ENCODE assay signal across 8 cellular contexts in genomic region chr1:29259802-29260441, GRCh38. TPM values are rescaled to one million over a fixed set of nuclear protein-coding genes. Genes with fewer than 3 reads are reported as not detected.
DNase-seq lines count a peak whose midpoint lies in the region; ATAC-seq, FAIRE-seq and TF ChIP-seq lines count a peak whose summit lies in the region.

No MANE protein-coding gene starts in this region.

- no peaks in the 10 kb centered on the region for H3K9me3 ChIP-seq in esophagus muscularis mucosa

- no peak for TF ChIP-seq CTCF in GM23338 (conservative IDR thresholded peaks at IDR 0.05; ENCODE audit: low read depth in 2 of 2)
- no peak for TF ChIP-seq CTCF in activated CD8-positive, alpha-beta T cell treated with anti-CD3 and anti-CD28 coated beads for 36 hours (IDR thresholded peaks at IDR 0.05)
- TF ChIP-seq CTCF in esophagus muscularis mucosa (IDR thresholded peaks at IDR 0.05), result no peak

- peaks cover 53% of the 10 kb centered on the region for H3K27me3 Mint-ChIP-seq in GM23338 (ENCODE audit: insufficient read depth, low read depth, poor library complexity)
- peaks cover 38% of the 10 kb centered on the region for H3K27me3 Mint-ChIP-seq in activated CD8-positive, alpha-beta T cell treated with anti-CD3 and anti-CD28 coated beads for 36 hours
- H3K27me3 Mint-ChIP-seq in naive thymus-derived CD8-positive, alpha-beta T cell, result peaks cover 15 to 50% (median 45%) of the 10 kb centered on the region in 5 donors

- H3K9me3 Mint-ChIP-seq in GM23338, result no peaks in the 10 kb centered on the region; the same call in 2 of the 3 replicates
- H3K9me3 Mint-ChIP-seq in activated CD8-positive, alpha-beta T cell treated with anti-CD3 and anti-CD28 coated beads for 36 hours, result no peaks in the 10 kb centered on the region
- H3K9me3 Mint-ChIP-seq in naive thymus-derived CD8-positive, alpha-beta T cell, result peaks cover 0 to 8% (median 0%) of the 10 kb centered on the region in 9 donors

- no peak for TF ChIP-seq POLR2A in esophagus muscularis mucosa (IDR thresholded peaks at IDR 0.05; ENCODE audit: low read depth)
- TF ChIP-seq POLR2A in H54 (IDR thresholded peaks at IDR 0.05; ENCODE audit: low read depth, low read length), result no peak

- CTCF ChIA-PET in activated CD8-positive, alpha-beta T cell treated with anti-CD3 and anti-CD28 coated beads for 36 hours (lab: Charles Lee), result interaction anchor here (1.5 to 2.1 kb wide), 2 partner anchors 11 to 24 kb away, joined by 4 to 5 read pairs; no protein-coding TSS in a partner anchor

- H3K27ac ChIP-seq in GM23338 (ENCODE audit: low read depth), result no peak overlapping the region
- peak overlapping the region in 3 of 4 donors; percentile 29 to 44 (median 38) for H3K27ac ChIP-seq in esophagus muscularis mucosa (replicated peaks in 1 of 4)
- no peak overlapping the region for H3K27ac ChIP-seq in urinary bladder (ENCODE audit: low read depth)

- peaks cover 50% of the 10 kb centered on the region for H3K27me3 ChIP-seq in GM23338 (ENCODE audit: insufficient read depth)
- peaks cover 0 to 32% (median 0%) of the 10 kb centered on the region in 4 donors for H3K27me3 ChIP-seq in esophagus muscularis mucosa

- 10% methylated on average over 24 of the region's 56 CpGs for WGBS in esophagus muscularis mucosa
- 5% methylated on average over 56 of the region's 56 CpGs for WGBS in urinary bladder

- peak overlapping the region; percentile 95 for H3K4me2 ChIP-seq in GM23338

- peaks cover 5% of the 10 kb centered on the region; the same call in 2 of the 3 replicates for H3K36me3 Mint-ChIP-seq in GM23338 (ENCODE audit: low read depth)
- no peaks in the 10 kb centered on the region for H3K36me3 Mint-ChIP-seq in activated CD8-positive, alpha-beta T cell treated with anti-CD3 and anti-CD28 coated beads for 36 hours (ENCODE audit: low read depth)
- H3K36me3 Mint-ChIP-seq in naive thymus-derived CD8-positive, alpha-beta T cell, result peaks cover 0 to 2% (median 0%) of the 10 kb centered on the region in 3 donors

- DNase-seq in GM23338 (ENCODE audit: low spot score) (peak; percentile 84), esophagus muscularis mucosa (ENCODE audit: extremely low spot score) (no peak), 8988T (no peak), H54 (ENCODE audit: insufficient read length, low spot score) (no peak), NCI-H226 (no peak)
- DNase-seq in activated CD8-positive, alpha-beta T cell treated with anti-CD3 and anti-CD28 coated beads for 36 hours, result peak; percentile 37
- peak in 6 of 10 donors; percentile 14 to 63 (median 30) for DNase-seq in naive thymus-derived CD8-positive, alpha-beta T cell

- no peak for TF ChIP-seq EP300 in esophagus muscularis mucosa (IDR thresholded peaks at IDR 0.05)

- no peaks in the 10 kb centered on the region for H3F3A ChIP-seq in GM23338 (replicated peaks; ENCODE audit: low read depth)

- peak; percentile 65 for ATAC-seq in GM23338
- peak; percentile 60 for ATAC-seq in activated CD8-positive, alpha-beta T cell treated with anti-CD3 and anti-CD28 coated beads for 36 hours
- ATAC-seq in naive thymus-derived CD8-positive, alpha-beta T cell, result peak; percentile 70 to 79

- no peak overlapping the region for H3K27ac Mint-ChIP-seq in GM23338
- no peak overlapping the region for H3K27ac Mint-ChIP-seq in activated CD8-positive, alpha-beta T cell treated with anti-CD3 and anti-CD28 coated beads for 36 hours
- H3K27ac Mint-ChIP-seq in naive thymus-derived CD8-positive, alpha-beta T cell, result peak overlapping the region in 1 of 10 donors; percentile 49

- peaks cover 43% of the 10 kb centered on the region for H3K4me1 Mint-ChIP-seq in GM23338
- H3K4me1 Mint-ChIP-seq in activated CD8-positive, alpha-beta T cell treated with anti-CD3 and anti-CD28 coated beads for 36 hours (ENCODE audit: low read depth), result peaks cover 4% of the 10 kb centered on the region
- H3K4me1 Mint-ChIP-seq in naive thymus-derived CD8-positive, alpha-beta T cell, result peaks cover 3 to 14% (median 8%) of the 10 kb centered on the region in 4 donors

- H3K9me2 ChIP-seq in GM23338 (ENCODE audit: insufficient read depth), result no peaks in the 10 kb centered on the region

- 0 out of 2 replicates have a peak, but pooled peaks cover 6% of the 10 kb centered on the region for H3K79me2 ChIP-seq in GM23338 (replicated peaks; ENCODE audit: insufficient read depth)

- POLR2A ChIA-PET in activated CD8-positive, alpha-beta T cell treated with anti-CD3 and anti-CD28 coated beads for 36 hours (lab: Charles Lee), result interaction anchor here (0.9 kb wide), 1 partner anchor 29 kb away, joined by 3 read pairs; the partner anchor contains the start of gene MECR
- POLR2A ChIA-PET in naive thymus-derived CD8-positive, alpha-beta T cell (lab: Charles Lee), result no interaction called here

- H3K36me3 ChIP-seq in GM23338 (ENCODE audit: insufficient read depth), result no peaks in the 10 kb centered on the region
- H3K36me3 ChIP-seq in esophagus muscularis mucosa, result no peaks in the 10 kb centered on the region
- no peaks in the 10 kb centered on the region for H3K36me3 ChIP-seq in urinary bladder (ENCODE audit: insufficient read depth)

- H3K4me3 ChIP-seq in GM23338 (peak overlapping the region; percentile 72), esophagus muscularis mucosa (peak overlapping the region; percentile 55 to 64 (median 58)), urinary bladder (ENCODE audit: low read depth, low read length) (peak overlapping the region; percentile 36)

- peaks cover 2% of the 10 kb centered on the region; the same call in 1 of the 2 replicates for H4K20me1 ChIP-seq in GM23338 (replicated peaks; ENCODE audit: insufficient read depth)

- H3K4me3 Mint-ChIP-seq in GM23338, result peak overlapping the region; percentile 81
- peak overlapping the region; percentile 51 for H3K4me3 Mint-ChIP-seq in activated CD8-positive, alpha-beta T cell treated with anti-CD3 and anti-CD28 coated beads for 36 hours
- H3K4me3 Mint-ChIP-seq in naive thymus-derived CD8-positive, alpha-beta T cell, result peak overlapping the region; percentile 63 to 89 (median 76)

- intact Hi-C loops in activated CD8-positive, alpha-beta T cell treated with anti-CD3 and anti-CD28 coated beads for 36 hours (cut with micrococcal nuclease), result no loop called here
- intact Hi-C loops in esophagus muscularis mucosa (cut with DNase I), result no loop called here

- peak overlapping the region; percentile 95 for H2AFZ ChIP-seq in GM23338

- no peak for FAIRE-seq in H54 (lab: Jason Lieb, UNC)

- H3K4me1 ChIP-seq in GM23338 (ENCODE audit: insufficient read depth), result peaks cover 32% of the 10 kb centered on the region
- peaks cover 12 to 32% (median 20%) of the 10 kb centered on the region in 4 donors for H3K4me1 ChIP-seq in esophagus muscularis mucosa
- H3K4me1 ChIP-seq in urinary bladder (ENCODE audit: insufficient read depth), result peaks cover 4% of the 10 kb centered on the region

TF ChIP-seq in GM23338, 12 proteins besides CTCF, POLR2A, EP300 and RAD21 (continues in another document):
- TF ChIP-seq REST (IDR thresholded peaks at IDR 0.05; ENCODE audit: unreplicated experiment), result no peak
- TF ChIP-seq ETS1 (IDR thresholded peaks at IDR 0.05), result no peak

RNA-seq across cellular contexts. Expression of gene PTPRU, which starts 23.6 kb away (rescaled TPM):
- total RNA-seq in GM23338 (2014; rRNA removed; shearing (Covaris generic)), result 69.6 and 105 TPM in 2 replicates
- polyA plus RNA-seq in GM23338 (2016; fragmentation: Nextera tagmentation; extraction: Ambion mirVana) (7.9 and 8.0 TPM in 2 replicates), urinary bladder (17.1 TPM)
- total RNA-seq in activated CD8-positive, alpha-beta T cell treated with anti-CD3 and anti-CD28 coated beads for 36 hours, result under 1 TPM; 0.56 to 0.74 TPM
- total RNA-seq in esophagus muscularis mucosa (10 to 100 TPM; 19.5 to 32.7 (median 27.5) TPM), urinary bladder (11.7 TPM)
- not detected for total RNA-seq in naive thymus-derived CD8-positive, alpha-beta T cell
- under 1 TPM in 1 of 3 donors, not detected in 2; 0.54 TPM for polyA plus RNA-seq in naive thymus-derived CD8-positive, alpha-beta T cell

RNA-seq across cellular contexts. Expression of gene MECR, which starts 29.2 kb away (rescaled TPM):
- 14.3 and 25.7 TPM in 2 replicates for total RNA-seq in GM23338 (2014; rRNA removed; shearing (Covaris generic))
- polyA plus RNA-seq in GM23338 (2016; fragmentation: Nextera tagmentation; extraction: Ambion mirVana) (29.4 and 32.3 TPM in 2 replicates), urinary bladder (17.6 TPM)
- 10 to 100 TPM; 42.2 to 43.5 TPM for total RNA-seq in activated CD8-positive, alpha-beta T cell treated with anti-CD3 and anti-CD28 coated beads for 36 hours
- total RNA-seq in esophagus muscularis mucosa (10 to 100 TPM; 15.4 to 20.2 (median 18.6) TPM), urinary bladder (17.0 TPM)
- 10 to 100 TPM; 23.3 to 25.8 TPM for total RNA-seq in naive thymus-derived CD8-positive, alpha-beta T cell
- 10 to 100 TPM; 17.9 to 24.1 (median 20.4) TPM for polyA plus RNA-seq in naive thymus-derived CD8-positive, alpha-beta T cell

Comparison
In these comparisons a context has a peak if more than half of its experiments do, and no peak if none do; other contexts are left out.
1. DNase-seq: peak in GM23338 (single experiment), activated CD8-positive, alpha-beta T cell treated with anti-CD3 and anti-CD28 coated beads for 36 hours (single experiment) and naive thymus-derived CD8-positive, alpha-beta T cell (6 of 10); none in esophagus muscularis mucosa (single experiment), 8988T (single experiment), H54 (single experiment) and NCI-H226 (single experiment).
2. H3K27ac ChIP-seq: peak in esophagus muscularis mucosa (3 of 4); none in GM23338 (single experiment) and urinary bladder (single experiment).
3. Peak in every context shown above with its lines, with median percentiles within 50 percentile points of each other: ATAC-seq, H3K4me3 ChIP-seq and H3K4me3 Mint-ChIP-seq.